9 cellular contexts compared by ENCODE assay signal in the genomic region with DNA sequence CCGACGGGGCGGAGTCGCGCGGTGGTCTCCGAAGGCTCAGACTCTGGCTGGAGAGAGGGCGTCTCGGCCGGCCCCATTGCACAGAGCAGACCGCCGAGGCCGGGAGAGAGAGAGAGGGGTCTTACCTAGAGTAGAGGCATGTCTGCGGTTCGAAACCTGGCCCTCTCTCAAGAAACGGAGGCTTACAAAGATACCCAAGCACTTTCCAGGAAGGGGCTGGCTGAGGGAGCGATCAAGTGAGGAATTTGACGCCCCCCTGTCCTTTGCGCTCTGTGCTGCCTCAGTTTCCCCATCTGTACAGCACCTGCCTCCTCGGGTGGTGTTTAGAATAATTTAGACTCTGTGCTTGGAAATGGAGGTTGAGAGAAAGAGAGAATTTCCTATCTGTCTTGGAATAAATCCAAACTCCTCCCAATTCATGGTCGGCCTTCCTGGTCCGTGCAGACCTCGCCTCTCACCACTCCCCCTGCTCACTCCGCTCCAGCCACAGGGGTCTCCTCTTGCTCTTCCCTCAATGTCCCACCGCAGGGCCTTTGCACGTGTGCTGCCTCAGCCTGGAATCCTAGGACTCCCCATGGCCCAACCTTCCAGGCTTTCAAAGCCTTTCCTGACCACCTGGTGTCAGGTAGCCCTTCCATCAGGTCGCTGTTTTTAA. TPM values are rescaled to one million over a fixed set of nuclear protein-coding genes. Genes with fewer than 3 reads are reported as not detected.
DNase-seq lines count a peak whose midpoint lies in the region; ATAC-seq and TF ChIP-seq lines count a peak whose summit lies in the region.
"Had no signal": no experiment of that assay in that cellular context is flagged by ENCODE, and none has a peak within 500 bp of the region (broad histone marks: within the 10 kb centered on the region; RNA-seq: fewer than 3 reads in every experiment).

No MANE protein-coding gene starts in this region.

- H3K36me3 ChIP-seq in neuronal stem cell (replicated peaks in 1 of 2; ENCODE audit: control insufficient read depth in 2 of 2, insufficient read depth in 2 of 2, low read length in 2 of 2) = no peaks in the 10 kb centered on the region

- H3K27me3 ChIP-seq in neuronal stem cell (ENCODE audit: control insufficient read depth in 3 of 3, insufficient read depth in 3 of 3, low read depth in 1 of 3, low read length in 3 of 3) = peaks cover 0 to 36% (median 0%) of the 10 kb centered on the region in 3 experiments

- peaks cover 11% of the 10 kb centered on the region for H3K4me1 Mint-ChIP-seq in T-helper 1 cell treated with Interleukin-12 subunit alpha and Interleukin-12 subunit beta and Interleukin-4 antibody, amounts not matched to agents 30 μg/mL and 1 μg/mL, for 36 hours (ENCODE audit: low read depth)
- H3K4me1 Mint-ChIP-seq in endothelial cell (ENCODE audit: unreplicated experiment) = no peaks in the 10 kb centered on the region

- no peaks in the 10 kb centered on the region for H3K79me1 ChIP-seq in neuronal stem cell (ENCODE audit: low read depth, low read length)

- no peak overlapping the region for H4K91ac ChIP-seq in neuronal stem cell (ENCODE audit: low read depth, low read length, poor library complexity)

- no peaks in the 10 kb centered on the region for H3K9me3 Mint-ChIP-seq in T-helper 1 cell treated with Interleukin-12 subunit alpha and Interleukin-12 subunit beta and Interleukin-4 antibody, amounts not matched to agents 30 μg/mL and 1 μg/mL, for 36 hours
- no peaks in the 10 kb centered on the region for H3K9me3 Mint-ChIP-seq in endothelial cell (ENCODE audit: unreplicated experiment)

- H2BK12ac ChIP-seq in neuronal stem cell (ENCODE audit: low read length) = no peak overlapping the region

- no CpG with 5 or more reads among the region's 27 CpGs for WGBS in neuronal stem cell (ENCODE audit: extremely low coverage in 2 of 2, insufficient read length in 2 of 2, insufficient replicate concordance in 1 of 2), 2 donors

- H3K9ac ChIP-seq in neuronal stem cell (ENCODE audit: low read depth, low read length, poor library complexity) = no peak overlapping the region

- H4K8ac ChIP-seq in neuronal stem cell (ENCODE audit: low read depth, low read length) = no peak overlapping the region

- no peak overlapping the region for H2BK5ac ChIP-seq in neuronal stem cell (ENCODE audit: low read length)

- H3K14ac ChIP-seq in neuronal stem cell (ENCODE audit: low read length) = no peak overlapping the region

- H3K23ac ChIP-seq in neuronal stem cell (ENCODE audit: low read depth, low read length, poor library complexity) = peak overlapping the region; percentile 5

- H3K27ac ChIP-seq in neuronal stem cell (replicated peaks; ENCODE audit: low read length) = no peak overlapping the region

- H2BK15ac ChIP-seq in neuronal stem cell (ENCODE audit: low read length) = peak overlapping the region; percentile 95

- DNase-seq in T-helper 1 cell = no peak
- DNase-seq in RPMI7951 (ENCODE audit: low read depth) = peak; percentile 53
- DNase-seq in endothelial cell (ENCODE audit: low spot score) = no peak
- no peak for DNase-seq in neuronal stem cell (ENCODE audit: low spot score)
- DNase-seq in NCI-H1105 treated with DMSO at 0.1 percent for 48 hours (lab: John Stamatoyannopoulos, UW) = no peak
- DNase-seq in stimulated activated CD4-positive, alpha-beta T cell treated with anti-CD3 and anti-CD28 coated beads, Interleukin-4, amount 100 ng/mL, for 4 hours = no peak

- H3K18ac ChIP-seq in neuronal stem cell (ENCODE audit: low read length) = peak overlapping the region; percentile 73

- peaks cover 20 to 36% of the 10 kb centered on the region in 2 donors for H3K4me1 ChIP-seq in neuronal stem cell (ENCODE audit: control insufficient read depth in 2 of 2, insufficient read depth in 1 of 2, low read depth in 1 of 2, low read length in 2 of 2)

- peak overlapping the region; percentile 78 for H3K4me2 ChIP-seq in neuronal stem cell (ENCODE audit: insufficient read depth, low read length, poor library complexity, severe bottlenecking)

- no peak for ATAC-seq in HG02885 (IDR thresholded peaks at IDR 0.05; ENCODE audit: poor library complexity, unreplicated experiment)

- H3K9me3 ChIP-seq in neuronal stem cell (replicated peaks in 1 of 2; ENCODE audit: control insufficient read depth in 2 of 2, insufficient read depth in 1 of 2, low read depth in 1 of 2, low read length in 2 of 2) = peaks cover 0 to 4% of the 10 kb centered on the region in 2 donors

- H3K27ac Mint-ChIP-seq in T-helper 1 cell treated with Interleukin-12 subunit alpha and Interleukin-12 subunit beta and Interleukin-4 antibody, amounts not matched to agents 30 μg/mL and 1 μg/mL, for 36 hours = peak overlapping the region; percentile 85
- no peak overlapping the region for H3K27ac Mint-ChIP-seq in endothelial cell (ENCODE audit: unreplicated experiment)

- peak overlapping the region; percentile 43 to 67 for H3K4me3 ChIP-seq in neuronal stem cell (ENCODE audit: low read length in 2 of 2)

- H2BK120ac ChIP-seq in neuronal stem cell (ENCODE audit: low read depth, low read length) = no peak overlapping the region

- H3K36me3 Mint-ChIP-seq in T-helper 1 cell treated with Interleukin-12 subunit alpha and Interleukin-12 subunit beta and Interleukin-4 antibody, amounts not matched to agents 30 μg/mL and 1 μg/mL, for 36 hours (ENCODE audit: low read depth) = no peaks in the 10 kb centered on the region
- no peaks in the 10 kb centered on the region for H3K36me3 Mint-ChIP-seq in endothelial cell (ENCODE audit: low read depth, unreplicated experiment)

- peak overlapping the region; percentile 80 for H2AFZ ChIP-seq in neuronal stem cell (ENCODE audit: low read length)

- no peak for TF ChIP-seq CTCF in endothelial cell (IDR thresholded peaks at IDR 0.05; ENCODE audit: unreplicated experiment)

- no peak overlapping the region for H3K4ac ChIP-seq in neuronal stem cell (ENCODE audit: low read length)

- peak overlapping the region; percentile 86 for H3K4me3 Mint-ChIP-seq in T-helper 1 cell treated with Interleukin-12 subunit alpha and Interleukin-12 subunit beta and Interleukin-4 antibody, amounts not matched to agents 30 μg/mL and 1 μg/mL, for 36 hours
- peak overlapping the region; percentile 90 for H3K4me3 Mint-ChIP-seq in endothelial cell (ENCODE audit: unreplicated experiment)

- peaks cover 12% of the 10 kb centered on the region for H3K27me3 Mint-ChIP-seq in T-helper 1 cell treated with Interleukin-12 subunit alpha and Interleukin-12 subunit beta and Interleukin-4 antibody, amounts not matched to agents 30 μg/mL and 1 μg/mL, for 36 hours (ENCODE audit: low read depth)
- peaks cover 12% of the 10 kb centered on the region for H3K27me3 Mint-ChIP-seq in endothelial cell (ENCODE audit: unreplicated experiment)

- peak overlapping the region; percentile 82 for H2AK5ac ChIP-seq in neuronal stem cell (ENCODE audit: low read depth, low read length)

RNA-seq across cellular contexts. Expression of gene ISOC2, which starts 0.7 kb away (rescaled TPM):
- total RNA-seq in RPMI7951 (2014; rRNA removed; shearing (Covaris generic)) = 81.9 and 120 TPM in 2 replicates
- total RNA-seq in endothelial cell (ENCODE audit: unreplicated experiment) = 20.2 TPM
- polyA plus RNA-seq in neuronal stem cell (2013, experiment 1 of 2) = 26.8 TPM
- polyA plus RNA-seq in neuronal stem cell (2013, experiment 2 of 2) = 26.2 TPM

RNA-seq across cellular contexts. Expression of gene C19orf85, which starts 2.5 kb away (rescaled TPM):
- not detected in 2 replicates for total RNA-seq in RPMI7951 (2014; rRNA removed; shearing (Covaris generic))
- not detected for total RNA-seq in endothelial cell (ENCODE audit: unreplicated experiment)
- polyA plus RNA-seq in neuronal stem cell (2013, experiment 1 of 2) = 2.1 TPM
- 2.3 TPM for polyA plus RNA-seq in neuronal stem cell (2013, experiment 2 of 2)
- total RNA-seq: left cardiac atrium had no signal

RNA-seq across cellular contexts. Expression of gene ZNF628, which starts 14.3 kb away (rescaled TPM):
- 3.1 and 5.3 TPM in 2 replicates for total RNA-seq in RPMI7951 (2014; rRNA removed; shearing (Covaris generic))
- 8.7 TPM for total RNA-seq in endothelial cell (ENCODE audit: unreplicated experiment)
- polyA plus RNA-seq in neuronal stem cell (2013, experiment 1 of 2) = 8.4 TPM
- polyA plus RNA-seq in neuronal stem cell (2013, experiment 2 of 2) = 8.7 TPM

RNA-seq across cellular contexts. Expression of gene SHISA7, which starts 19.0 kb away (rescaled TPM):
- total RNA-seq in RPMI7951 (2014; rRNA removed; shearing (Covaris generic)) = 0.12 TPM in 1 of 2 replicates, not detected in the other
- not detected for total RNA-seq in endothelial cell (ENCODE audit: unreplicated experiment)
- polyA plus RNA-seq in neuronal stem cell (2013, experiment 1 of 2) = 0.33 TPM
- polyA plus RNA-seq in neuronal stem cell (2013, experiment 2 of 2) = 0.30 TPM
- total RNA-seq: left cardiac atrium had no signal

RNA-seq across cellular contexts. Expression of gene NAT14, which starts 22.9 kb away (rescaled TPM):
- 18.5 and 25.3 TPM in 2 replicates for total RNA-seq in RPMI7951 (2014; rRNA removed; shearing (Covaris generic))
- total RNA-seq in endothelial cell (ENCODE audit: unreplicated experiment) = 37.7 TPM
- 117 TPM for polyA plus RNA-seq in neuronal stem cell (2013, experiment 1 of 2)
- polyA plus RNA-seq in neuronal stem cell (2013, experiment 2 of 2) = 115 TPM
